ENCODE assay signal across 8 cellular contexts in the genomic region with DNA sequence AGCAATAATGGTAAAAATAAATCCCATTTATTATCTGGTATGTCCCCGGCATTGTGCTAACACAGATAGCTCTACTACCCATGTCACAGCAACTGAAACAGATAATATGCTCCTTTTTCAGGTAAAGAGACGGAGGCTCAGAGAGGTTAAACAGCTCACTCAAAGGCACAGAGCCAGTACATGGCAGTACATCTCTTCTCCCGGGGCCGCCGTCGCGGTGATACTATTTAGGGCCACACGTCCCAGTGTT. TPM values are rescaled to one million over a fixed set of nuclear protein-coding genes. Genes with fewer than 3 reads are reported as not detected.
A peak's percentile ranks its signal among the peaks of the same experiment; 100 is the strongest.
DNase-seq lines count a peak whose midpoint lies in the region; ATAC-seq and TF ChIP-seq lines count a peak whose summit lies in the region.

No MANE protein-coding gene starts in this region.

- H3K79me2 ChIP-seq in OCI-LY1 (ENCODE audit: insufficient read depth, low read length): peaks cover 22% of the 10 kb centered on the region

- H3K27me3 ChIP-seq in OCI-LY1 (ENCODE audit: insufficient read depth, low read length) (no peaks in the 10 kb centered on the region), esophagus (ENCODE audit: control insufficient read depth in 1 of 2, insufficient read depth in 2 of 2, low read length in 2 of 2) (no peaks in the 10 kb centered on the region), sigmoid colon (no peaks in the 10 kb centered on the region)

- no peak for TF ChIP-seq POLR2A in sigmoid colon (IDR thresholded peaks at IDR 0.05)

- H3K36me3 ChIP-seq in OCI-LY1 (ENCODE audit: insufficient read depth, low read length) (peaks cover 10% of the 10 kb centered on the region), esophagus (ENCODE audit: control insufficient read depth in 2 of 2, insufficient read depth in 2 of 2, low read length in 1 of 2) (peaks cover 0 to under 1% of the 10 kb centered on the region in 2 donors), sigmoid colon (no peaks in the 10 kb centered on the region)

- no peaks in the 10 kb centered on the region for H3K9me3 ChIP-seq in OCI-LY1 (ENCODE audit: low read length)
- no peaks in the 10 kb centered on the region for H3K9me3 ChIP-seq in esophagus (ENCODE audit: control insufficient read depth in 2 of 2, insufficient read depth in 1 of 2, low read depth in 1 of 2, low read length in 1 of 2)
- no peaks in the 10 kb centered on the region for H3K9me3 ChIP-seq in sigmoid colon

- no peaks in the 10 kb centered on the region for H3F3A ChIP-seq in OCI-LY1 (ENCODE audit: insufficient read depth, low read length)

- H3K27ac ChIP-seq in OCI-LY1 (ENCODE audit: low read depth, low read length, poor library complexity, severe bottlenecking) (peak overlapping the region; percentile 55), esophagus (ENCODE audit: low read depth in 2 of 2, low read length in 1 of 2) (peak overlapping the region; percentile 77 to 98), sigmoid colon (peak overlapping the region; percentile 85 to 96 (median 91))

- no peak for TF ChIP-seq CTCF in OCI-LY1 (IDR thresholded peaks at IDR 0.05; ENCODE audit: low read length)
- TF ChIP-seq CTCF in sigmoid colon (IDR thresholded peaks at IDR 0.05): no peak

- intact Hi-C loops in sigmoid colon (cut with DNase I): loop anchor here (5.0 to 10.0 kb wide), 2 partner anchors 453 to 500 kb away; partner anchors contain the start of gene DLX2

- TF ChIP-seq EP300 in sigmoid colon (IDR thresholded peaks at IDR 0.05): peak in 1 of 4 donors; percentile 72

- peaks cover 36% of the 10 kb centered on the region for H3K4me1 ChIP-seq in OCI-LY1 (ENCODE audit: insufficient read depth, low read length, severe bottlenecking)
- H3K4me1 ChIP-seq in esophagus (ENCODE audit: control insufficient read depth in 2 of 2, insufficient read depth in 2 of 2, low read length in 1 of 2): peaks cover 0 to 3% of the 10 kb centered on the region in 2 donors
- H3K4me1 ChIP-seq in sigmoid colon: peaks cover 0 to 17% (median 10%) of the 10 kb centered on the region in 4 donors

- DNase-seq in NCI-H82 treated with DMSO at 0.1 percent for 48 hours (lab: John Stamatoyannopoulos, UW; ENCODE audit: unreplicated experiment) (peak; percentile 71), NCI-H82 (lab: John Stamatoyannopoulos, UW) (no peak), sigmoid colon (no peak)

- 9% methylated on average over 8 of the region's 8 CpGs for WGBS in esophagus, 2 donors
- WGBS in sigmoid colon, 2 donors: 5 to 9% methylated on average over 8 of the region's 8 CpGs

- peak overlapping the region; percentile 78 for H3K4me2 ChIP-seq in OCI-LY1 (ENCODE audit: low read length)

- H3K4me3 ChIP-seq in OCI-LY1 (ENCODE audit: low read depth, low read length, poor library complexity, severe bottlenecking) (peak overlapping the region; percentile 77), esophagus (ENCODE audit: low read depth in 1 of 2, low read length in 2 of 2) (peak overlapping the region; percentile 66 to 79), sigmoid colon (peak overlapping the region; percentile 48 to 98 (median 82))

- no peaks in the 10 kb centered on the region for H3K9me2 ChIP-seq in OCI-LY1 (ENCODE audit: low read depth, low read length)

- H2AFZ ChIP-seq in OCI-LY1 (ENCODE audit: low read length): 0 out of 2 replicates have a peak overlapping the region, but pooled peaks have one; percentile 15

- peak overlapping the region; percentile 71 for H3K9ac ChIP-seq in OCI-LY1 (ENCODE audit: low read length)

- no peak for ATAC-seq in GM19467 (IDR thresholded peaks at IDR 0.05; ENCODE audit: unreplicated experiment)
- no peak for ATAC-seq in HG03520 (IDR thresholded peaks at IDR 0.05; ENCODE audit: unreplicated experiment)
- ATAC-seq in HG03045 (IDR thresholded peaks at IDR 0.05; ENCODE audit: unreplicated experiment): no peak

- H4K20me1 ChIP-seq in OCI-LY1 (ENCODE audit: insufficient read depth, low read length): no peaks in the 10 kb centered on the region

RNA-seq across cellular contexts. Expression of gene PDK1, which starts 0.7 kb away (rescaled TPM):
- polyA plus RNA-seq in esophagus (1 to 10 TPM; 3.7 to 5.4 TPM), sigmoid colon (1 to 10 TPM; 3.5 to 4.8 (median 4.8) TPM)
- 10 to 100 TPM in 3 of 4 donors, 1 to 10 TPM in 1; 6.4 to 15.0 (median 12.4) TPM for total RNA-seq in sigmoid colon
